In genomic region chr19:39792999-39793546, GRCh38 we compare ENCODE assay signal across 8 cellular contexts. TPM values are rescaled to one million over a fixed set of nuclear protein-coding genes. Genes with fewer than 3 reads are reported as not detected.
A peak's percentile ranks its signal among the peaks of the same experiment; 100 is the strongest.
DNase-seq lines count a peak whose midpoint lies in the region; ATAC-seq and TF ChIP-seq lines count a peak whose summit lies in the region.

No MANE protein-coding gene starts in this region.

- H3K4me3 ChIP-seq in SU-DHL-6 (ENCODE audit: insufficient read depth, low read length, poor library complexity, severe bottlenecking), result peak overlapping the region; percentile 54
- H3K4me3 ChIP-seq in cardiac muscle cell, result peak overlapping the region; percentile 34
- peak overlapping the region; percentile 43 for H3K4me3 ChIP-seq in parathyroid adenoma (ENCODE audit: low read depth, low read length)
- peak overlapping the region; percentile 42 for H3K4me3 ChIP-seq in thymus (ENCODE audit: low read length)

- no peak overlapping the region for H3K27ac ChIP-seq in CD4-positive, alpha-beta T cell (ENCODE audit: low read depth, low read length)
- H3K27ac ChIP-seq in SU-DHL-6 (ENCODE audit: low read depth, low read length) (no peak overlapping the region), cardiac muscle cell (no peak overlapping the region), parathyroid adenoma (no peak overlapping the region), thymus (ENCODE audit: low read depth) (no peak overlapping the region)

- peak overlapping the region; percentile 70 for H3K4me2 ChIP-seq in SU-DHL-6 (ENCODE audit: low read depth, low read length, poor library complexity, severe bottlenecking)
- H3K4me2 ChIP-seq in parathyroid adenoma (ENCODE audit: low read length), result peak overlapping the region; percentile 69

- peaks cover 9% of the 10 kb centered on the region for H3K9me3 ChIP-seq in CD4-positive, alpha-beta T cell (ENCODE audit: control insufficient read depth, low read length)
- H3K9me3 ChIP-seq in SU-DHL-6 (ENCODE audit: insufficient read depth, low read length) (no peaks in the 10 kb centered on the region), cardiac muscle cell (ENCODE audit: low read depth) (no peaks in the 10 kb centered on the region), parathyroid adenoma (ENCODE audit: control insufficient read depth, low read length) (no peaks in the 10 kb centered on the region), thymus (ENCODE audit: control insufficient read depth) (no peaks in the 10 kb centered on the region)

- no peaks in the 10 kb centered on the region for H3K36me3 ChIP-seq in SU-DHL-6 (ENCODE audit: low read length)
- H3K36me3 ChIP-seq in cardiac muscle cell, result no peaks in the 10 kb centered on the region
- H3K36me3 ChIP-seq in parathyroid adenoma (ENCODE audit: control insufficient read depth, insufficient read depth, low read length), result no peaks in the 10 kb centered on the region
- H3K36me3 ChIP-seq in thymus (ENCODE audit: control insufficient read depth, insufficient read depth), result no peaks in the 10 kb centered on the region

- H3K4me3 Mint-ChIP-seq in CD4-positive, alpha-beta T cell, result peak overlapping the region; percentile 81
- peak overlapping the region; percentile 79 for H3K4me3 Mint-ChIP-seq in activated naive CD8-positive, alpha-beta T cell treated with anti-CD3 and anti-CD28 coated beads, Interleukin-2, amount 10 ng/mL, durations not matched to agents 7 days and 5 days

- H2AFZ ChIP-seq in SU-DHL-6 (ENCODE audit: low read depth, low read length, severe bottlenecking) (peak overlapping the region; percentile 85), parathyroid adenoma (peak overlapping the region; percentile 60)

- H3K27ac Mint-ChIP-seq in CD4-positive, alpha-beta T cell, result no peak overlapping the region
- no peak overlapping the region for H3K27ac Mint-ChIP-seq in activated naive CD8-positive, alpha-beta T cell treated with anti-CD3 and anti-CD28 coated beads, Interleukin-2, amount 10 ng/mL, durations not matched to agents 7 days and 5 days

- H3K4me1 Mint-ChIP-seq in CD4-positive, alpha-beta T cell (ENCODE audit: low read depth), result no peaks in the 10 kb centered on the region
- H3K4me1 Mint-ChIP-seq in activated naive CD8-positive, alpha-beta T cell treated with anti-CD3 and anti-CD28 coated beads, Interleukin-2, amount 10 ng/mL, durations not matched to agents 7 days and 5 days, result peaks cover 15% of the 10 kb centered on the region

- H3K4me1 ChIP-seq in cardiac muscle cell (ENCODE audit: low read depth), result no peaks in the 10 kb centered on the region
- H3K4me1 ChIP-seq in parathyroid adenoma, result no peaks in the 10 kb centered on the region
- no peaks in the 10 kb centered on the region for H3K4me1 ChIP-seq in thymus (ENCODE audit: control insufficient read depth, insufficient read depth, low read length)

- H3K27me3 Mint-ChIP-seq in CD4-positive, alpha-beta T cell, result peaks cover 11% of the 10 kb centered on the region
- peaks cover 23% of the 10 kb centered on the region for H3K27me3 Mint-ChIP-seq in activated naive CD8-positive, alpha-beta T cell treated with anti-CD3 and anti-CD28 coated beads, Interleukin-2, amount 10 ng/mL, durations not matched to agents 7 days and 5 days

- under 1% methylated on average over 17 of the region's 17 CpGs for WGBS in thymus

- peaks cover 3% of the 10 kb centered on the region for H3K9me3 Mint-ChIP-seq in CD4-positive, alpha-beta T cell
- H3K9me3 Mint-ChIP-seq in activated naive CD8-positive, alpha-beta T cell treated with anti-CD3 and anti-CD28 coated beads, Interleukin-2, amount 10 ng/mL, durations not matched to agents 7 days and 5 days, result peaks cover 5% of the 10 kb centered on the region

- POLR2A ChIA-PET in CD4-positive, alpha-beta T cell (lab: Charles Lee), result interaction anchor here (0.8 to 1.4 kb wide), 3 partner anchors 51 to 203 kb away, joined by 3 to 6 read pairs (median 4); partner anchors contain the start of genes PSMC4 and ZNF546
- POLR2A ChIA-PET in activated naive CD8-positive, alpha-beta T cell treated with anti-CD3 and anti-CD28 coated beads, Interleukin-2, amount 10 ng/mL, durations not matched to agents 7 days and 5 days (lab: Charles Lee), result interaction anchor here (0.6 to 2.4 kb wide), 5 partner anchors 41 to 302 kb away, joined by 4 to 15 read pairs (median 5); partner anchors contain the start of genes DYRK1B, FBL and PSMC4

- DNase-seq in CD4-positive, alpha-beta T cell, result peak; percentile 52 to 77 (median 61)
- DNase-seq in NCI-H1092 (lab: John Stamatoyannopoulos, UW) (peak; percentile 64), cardiac muscle cell (ENCODE audit: low read depth in 1 of 2, low spot score in 1 of 2) (peak; percentile 81 to 90)
- DNase-seq in activated naive CD8-positive, alpha-beta T cell treated with anti-CD3 and anti-CD28 coated beads, Interleukin-2, amount 10 ng/mL, durations not matched to agents 7 days and 5 days, result peak; percentile 87

- peak overlapping the region; percentile 44 for H3K9ac ChIP-seq in SU-DHL-6 (ENCODE audit: low read length)
- H3K9ac ChIP-seq in parathyroid adenoma, result no peak overlapping the region

- no peaks in the 10 kb centered on the region for H3K27me3 ChIP-seq in CD4-positive, alpha-beta T cell (ENCODE audit: control insufficient read depth, insufficient read depth, low read length)
- H3K27me3 ChIP-seq in SU-DHL-6 (ENCODE audit: low read length) (no peaks in the 10 kb centered on the region), cardiac muscle cell (no peaks in the 10 kb centered on the region), parathyroid adenoma (ENCODE audit: control insufficient read depth, insufficient read depth, low read length) (no peaks in the 10 kb centered on the region), thymus (ENCODE audit: control insufficient read depth, insufficient read depth) (no peaks in the 10 kb centered on the region)

- H3K9me2 ChIP-seq in SU-DHL-6 (replicated peaks; ENCODE audit: insufficient read depth, low read length), result no peaks in the 10 kb centered on the region

- CTCF ChIA-PET in CD4-positive, alpha-beta T cell (lab: Charles Lee), result interaction anchor here (0.7 to 6.1 kb wide), 11 partner anchors 9 to 264 kb away, joined by 3 to 75 read pairs (median 5); partner anchors contain the start of genes DYRK1B, FBL and PSMC4

- peak; percentile 94 for ATAC-seq in CD4-positive, alpha-beta T cell (ENCODE audit: poor library complexity)
- peak; percentile 58 for ATAC-seq in GM21786 (IDR thresholded peaks at IDR 0.05; ENCODE audit: unreplicated experiment)
- ATAC-seq in activated naive CD8-positive, alpha-beta T cell treated with anti-CD3 and anti-CD28 coated beads, Interleukin-2, amount 10 ng/mL, durations not matched to agents 7 days and 5 days (ENCODE audit: low read depth), result peak; percentile 90

- no peaks in the 10 kb centered on the region for H4K20me1 ChIP-seq in SU-DHL-6 (ENCODE audit: low read depth, low read length)

- no peaks in the 10 kb centered on the region for H3F3A ChIP-seq in SU-DHL-6 (ENCODE audit: insufficient read depth)

- intact Hi-C loops in CD4-positive, alpha-beta T cell (cut with DNase I, micrococcal nuclease), result loop anchor here (1.0 to 2.0 kb wide), 2 partner anchors 51 to 428 kb away; no protein-coding TSS in a partner anchor

- H3K79me2 ChIP-seq in SU-DHL-6 (ENCODE audit: insufficient read depth, low read length) (no peaks in the 10 kb centered on the region), parathyroid adenoma (no peaks in the 10 kb centered on the region)

- H3K36me3 Mint-ChIP-seq in CD4-positive, alpha-beta T cell (ENCODE audit: low read depth), result no peaks in the 10 kb centered on the region
- peaks cover 3% of the 10 kb centered on the region for H3K36me3 Mint-ChIP-seq in activated naive CD8-positive, alpha-beta T cell treated with anti-CD3 and anti-CD28 coated beads, Interleukin-2, amount 10 ng/mL, durations not matched to agents 7 days and 5 days

- peak; percentile 90 for TF ChIP-seq CTCF in CD4-positive, alpha-beta T cell (IDR thresholded peaks at IDR 0.05)
- TF ChIP-seq CTCF in SU-DHL-6 (IDR thresholded peaks at IDR 0.05; ENCODE audit: insufficient read depth, low read length, poor library complexity, severe bottlenecking), result peak; percentile 85
- TF ChIP-seq CTCF in cardiac muscle cell (IDR thresholded peaks at IDR 0.05; ENCODE audit: low read depth, low read length), result peak; percentile 98
- peak; percentile 88 for TF ChIP-seq CTCF in parathyroid adenoma (IDR thresholded peaks at IDR 0.05)

RNA-seq across cellular contexts. Expression of gene LEUTX, which starts 14.4 kb away (rescaled TPM):
- not detected for total RNA-seq in CD4-positive, alpha-beta T cell
- total RNA-seq in activated naive CD8-positive, alpha-beta T cell treated with anti-CD3 and anti-CD28 coated beads, Interleukin-2, amount 10 ng/mL, durations not matched to agents 7 days and 5 days, result not detected
- total RNA-seq in cardiac muscle cell, result not detected in 2 replicates
- polyA plus RNA-seq in cardiac muscle cell, result not detected in 2 replicates
- 0.46 TPM for polyA plus RNA-seq in thymus

RNA-seq across cellular contexts. Expression of gene DYRK1B, which starts 40.9 kb away (rescaled TPM):
- 10 to 100 TPM; 18.9 to 19.4 TPM for total RNA-seq in CD4-positive, alpha-beta T cell
- total RNA-seq in activated naive CD8-positive, alpha-beta T cell treated with anti-CD3 and anti-CD28 coated beads, Interleukin-2, amount 10 ng/mL, durations not matched to agents 7 days and 5 days, result 10 to 100 TPM; 15.8 to 17.3 TPM
- 19.2 and 28.6 TPM in 2 replicates for total RNA-seq in cardiac muscle cell
- polyA plus RNA-seq in cardiac muscle cell, result 22.0 and 31.4 TPM in 2 replicates
- polyA plus RNA-seq in thymus, result 19.0 TPM

RNA-seq across cellular contexts. Expression of gene FBL, which starts 53.1 kb away (rescaled TPM):
- total RNA-seq in CD4-positive, alpha-beta T cell, result 100 to 1,000 TPM; 267 to 287 TPM
- total RNA-seq in activated naive CD8-positive, alpha-beta T cell treated with anti-CD3 and anti-CD28 coated beads, Interleukin-2, amount 10 ng/mL, durations not matched to agents 7 days and 5 days, result 100 to 1,000 TPM; 344 to 357 TPM
- 109 and 140 TPM in 2 replicates for total RNA-seq in cardiac muscle cell
- polyA plus RNA-seq in cardiac muscle cell, result 104 and 124 TPM in 2 replicates
- polyA plus RNA-seq in thymus, result 185 TPM

RNA-seq across cellular contexts. Expression of gene CLC, which starts 55.2 kb away (rescaled TPM):
- not detected for total RNA-seq in CD4-positive, alpha-beta T cell
- total RNA-seq in activated naive CD8-positive, alpha-beta T cell treated with anti-CD3 and anti-CD28 coated beads, Interleukin-2, amount 10 ng/mL, durations not matched to agents 7 days and 5 days, result not detected
- not detected in 2 replicates for total RNA-seq in cardiac muscle cell
- not detected in 2 replicates for polyA plus RNA-seq in cardiac muscle cell
- 6.3 TPM for polyA plus RNA-seq in thymus
